ENCODE assay signal across 16 cellular contexts in the genomic region with DNA sequence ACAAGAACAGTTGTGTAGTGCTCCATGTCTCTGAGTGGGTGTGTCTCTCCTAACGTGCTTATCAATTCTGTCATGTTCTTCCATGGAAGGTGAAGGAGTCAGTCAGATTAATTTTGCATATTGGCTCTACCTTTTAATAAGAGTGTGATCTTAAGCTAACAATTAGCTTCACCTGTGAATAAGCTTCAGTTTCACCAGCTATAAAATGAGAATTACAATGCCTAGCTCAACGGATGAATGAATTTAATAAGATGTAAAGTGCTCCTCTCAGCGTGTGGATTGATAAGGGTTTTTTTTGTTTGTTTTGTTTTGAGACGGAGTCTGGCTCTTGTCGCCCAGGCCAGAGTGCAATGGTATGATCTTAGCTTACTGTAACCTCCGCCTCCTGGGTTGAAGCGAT. TPM values are rescaled to one million over a fixed set of nuclear protein-coding genes. Genes with fewer than 3 reads are reported as not detected.
"Had no signal": no experiment of that assay in that cellular context is flagged by ENCODE, and none has a peak within 500 bp of the region (broad histone marks: within the 10 kb centered on the region; RNA-seq: fewer than 3 reads in every experiment).

No MANE protein-coding gene starts in this region.

- H3K4me1 ChIP-seq: esophagus muscularis mucosa, pancreas, sigmoid colon, testis, upper lobe of right lung had no signal

- H3K36me3 ChIP-seq: esophagus muscularis mucosa, pancreas, sigmoid colon, upper lobe of right lung had no signal

- ATAC-seq: left lobe of liver; pancreas; stimulated activated naive CD8-positive, alpha-beta T cell treated with anti-CD3 and anti-CD28 coated beads, Interleukin-15, amount 100 ng/mL, for 72 hours; upper lobe of right lung had no signal

- H3K9me3 ChIP-seq: esophagus muscularis mucosa, pancreas, sigmoid colon, testis, upper lobe of right lung had no signal

- H3K27ac ChIP-seq: esophagus muscularis mucosa, hepatocyte, pancreas, sigmoid colon, testis, upper lobe of right lung had no signal

- DNase-seq: activated CD4-positive, alpha-beta T cell treated with anti-CD3 and anti-CD28 coated beads, Interleukin-2, amount 10 ng/mL, durations not matched to agents 7 days and 5 days; activated CD4-positive, CD25-positive, alpha-beta regulatory T cell; activated naive CD4-positive, alpha-beta T cell treated with Interleukin-2 at 50 U/mL for 16 hours; anterior cingulate cortex; cortex of kidney; effector CD4-positive, alpha-beta T cell; islet precursor cell; pancreas; sigmoid colon; stimulated activated CD4-positive, alpha-beta T cell treated with anti-CD3 and anti-CD28 coated beads, Interleukin-1b, Interleukin-23, amount 100 ng/mL, for 48 hours; stimulated activated naive CD8-positive, alpha-beta T cell treated with anti-CD3 and anti-CD28 coated beads, Interleukin-15, amount 100 ng/mL, for 72 hours; testis; upper lobe of right lung had no signal

- H3K4me3 ChIP-seq: esophagus muscularis mucosa, hepatocyte, pancreas, sigmoid colon, testis, upper lobe of right lung had no signal

RNA-seq across cellular contexts. Expression of a gene that starts 32.7 kb away (rescaled TPM):
- polyA plus RNA-seq: hepatocyte, pancreas, sigmoid colon had no signal
